Comparison of ENCODE assay signal across 8 cellular contexts in genomic region chr7:134992626-134993179, GRCh38. TPM values are rescaled to one million over a fixed set of nuclear protein-coding genes. Genes with fewer than 3 reads are reported as not detected.
DNase-seq lines count a peak whose midpoint lies in the region; ATAC-seq and TF ChIP-seq lines count a peak whose summit lies in the region.

No MANE protein-coding gene starts in this region.

- in situ Hi-C loops in HAP-1 (cut with MboI; ENCODE audit: low sequenced_read_pairs), result loop anchor here (25.0 kb wide), 1 partner anchor 170 kb away; the partner anchor contains the start of gene CYREN

- H3K4me3 Mint-ChIP-seq in chondrocyte (ENCODE audit: unreplicated experiment), result no peak overlapping the region
- H3K4me3 Mint-ChIP-seq in stimulated activated memory B cell treated with anti-CD40 and anti-IgM and Interleukin-4, amounts not matched to agents 10 μg/mL and 1 μg/mL and 100 μg/mL, for 72 hours, result peak overlapping the region; percentile 9

- H3K27me3 Mint-ChIP-seq in chondrocyte (ENCODE audit: low read depth), result no peaks in the 10 kb centered on the region
- H3K27me3 Mint-ChIP-seq in stimulated activated memory B cell treated with anti-CD40 and anti-IgM and Interleukin-4, amounts not matched to agents 10 μg/mL and 1 μg/mL and 100 μg/mL, for 72 hours, result no peaks in the 10 kb centered on the region

- peak overlapping the region; percentile 43 for H3K27ac Mint-ChIP-seq in chondrocyte (ENCODE audit: unreplicated experiment)
- peak overlapping the region; percentile 74 for H3K27ac Mint-ChIP-seq in stimulated activated memory B cell treated with anti-CD40 and anti-IgM and Interleukin-4, amounts not matched to agents 10 μg/mL and 1 μg/mL and 100 μg/mL, for 72 hours

- H3K9me3 Mint-ChIP-seq in chondrocyte (ENCODE audit: low read depth), result no peaks in the 10 kb centered on the region
- no peaks in the 10 kb centered on the region for H3K9me3 Mint-ChIP-seq in stimulated activated memory B cell treated with anti-CD40 and anti-IgM and Interleukin-4, amounts not matched to agents 10 μg/mL and 1 μg/mL and 100 μg/mL, for 72 hours

- no peak for TF ChIP-seq CTCF in chondrocyte (IDR thresholded peaks at IDR 0.05)

- peak; percentile 32 for DNase-seq in stimulated activated CD4-positive, alpha-beta T cell treated with anti-CD3 and anti-CD28 coated beads, Interleukin-1b, Interleukin-23, amount 100 ng/mL, for 48 hours
- no peak for DNase-seq in stimulated activated CD4-positive, alpha-beta T cell treated with anti-CD3 and anti-CD28 coated beads, Interleukin-12 subunit alpha, Interleukin-12 subunit beta, amount 100 ng/mL, for 4 hours
- no peak for DNase-seq in chondrocyte (ENCODE audit: low spot score)
- no peak for DNase-seq in NCI-H2227 treated with DMSO at 0.1 percent for 48 hours (lab: John Stamatoyannopoulos, UW)
- DNase-seq in HAP-1 (ENCODE audit: low spot score in 2 of 2), result no peak
- DNase-seq in NCI-H526 treated with DMSO at 0.1 percent for 48 hours (lab: John Stamatoyannopoulos, UW), result no peak

- H3K9me3 ChIP-seq in HAP-1, result no peaks in the 10 kb centered on the region

- H3K4me3 ChIP-seq in HAP-1, result no peak overlapping the region

- peaks cover 2% of the 10 kb centered on the region for H3K36me3 Mint-ChIP-seq in chondrocyte (ENCODE audit: low read depth)
- peaks cover 31% of the 10 kb centered on the region for H3K36me3 Mint-ChIP-seq in stimulated activated memory B cell treated with anti-CD40 and anti-IgM and Interleukin-4, amounts not matched to agents 10 μg/mL and 1 μg/mL and 100 μg/mL, for 72 hours

- peak; percentile 63 for ATAC-seq in HG03342 (IDR thresholded peaks at IDR 0.05; ENCODE audit: unreplicated experiment)
- ATAC-seq in stimulated activated memory B cell treated with anti-CD40 and anti-IgM and Interleukin-4, amounts not matched to agents 10 μg/mL and 1 μg/mL and 100 μg/mL, for 72 hours, result peak; percentile 97

- H3K27me3 ChIP-seq in HAP-1 (ENCODE audit: low read depth), result no peaks in the 10 kb centered on the region

- H3K4me1 ChIP-seq in HAP-1, result peaks cover 32% of the 10 kb centered on the region

- H3K36me3 ChIP-seq in HAP-1 (replicated peaks), result peaks cover 24% of the 10 kb centered on the region

- peaks cover 39% of the 10 kb centered on the region for H3K4me1 Mint-ChIP-seq in chondrocyte (ENCODE audit: low read depth)
- peaks cover 45% of the 10 kb centered on the region for H3K4me1 Mint-ChIP-seq in stimulated activated memory B cell treated with anti-CD40 and anti-IgM and Interleukin-4, amounts not matched to agents 10 μg/mL and 1 μg/mL and 100 μg/mL, for 72 hours

RNA-seq across cellular contexts. Expression of gene AGBL3, which starts 6.4 kb away (rescaled TPM):
- total RNA-seq in chondrocyte, result 0.30 to 0.94 TPM (median 0.69 TPM) in 3 replicates
